ENCODE assay signal across 9 cellular contexts in the genomic region with DNA sequence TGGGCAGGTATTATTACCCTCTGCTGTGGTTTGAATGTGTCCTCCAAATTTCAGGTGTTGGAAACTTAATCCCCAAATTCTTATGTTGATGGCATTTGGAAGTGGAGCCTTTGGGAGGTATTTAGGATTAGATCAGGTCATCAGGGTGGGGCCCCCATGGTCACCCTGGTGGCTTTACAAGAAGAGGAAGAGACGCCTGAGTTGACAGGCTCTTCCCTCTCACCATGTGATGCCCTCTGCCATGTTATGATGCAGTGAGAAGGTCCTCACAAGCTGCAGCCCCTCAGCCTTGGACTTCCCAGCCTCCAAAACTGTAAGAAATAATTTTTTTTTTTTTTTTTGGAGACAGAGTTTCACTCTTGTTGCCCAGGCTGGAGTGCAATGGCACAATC. TPM values are rescaled to one million over a fixed set of nuclear protein-coding genes. Genes with fewer than 3 reads are reported as not detected.
DNase-seq lines count a peak whose midpoint lies in the region; ATAC-seq, FAIRE-seq and TF ChIP-seq lines count a peak whose summit lies in the region.
"Had no signal": no experiment of that assay in that cellular context is flagged by ENCODE, and none has a peak within 500 bp of the region (broad histone marks: within the 10 kb centered on the region; RNA-seq: fewer than 3 reads in every experiment).

No MANE protein-coding gene starts in this region.

- RAD21 ChIA-PET in GM12878 (lab: Charles Lee; ENCODE audit: unreplicated experiment): interaction anchor here (0.7 to 1.4 kb wide), 9 partner anchors 11 to 225 kb away, joined by 3 to 5 read pairs (median 4); a partner anchor contains a TSS

- intact Hi-C loops in MCF 10A (cut with micrococcal nuclease) (no loop called here), breast epithelium (cut with DNase I; ENCODE audit: low total_unique reads) (no loop called here), GM12878 (cut with micrococcal nuclease; ENCODE audit: unreplicated experiment) (loop anchor here (10.0 kb wide), 1 partner anchor 311 kb away; a partner anchor contains a TSS)

- DNase-seq in MCF 10A (ENCODE audit: unreplicated experiment) (no peak), breast epithelium (ENCODE audit: low spot score in 2 of 2) (no peak), GM12878 (ENCODE audit: low read depth, low spot score) (no peak), type B pancreatic cell (ENCODE audit: extremely low spot score, unreplicated experiment) (no peak), ecto neural progenitor cell (ENCODE audit: low spot score) (no peak), NCI-H1417 (lab: John Stamatoyannopoulos, UW) (no peak)
- DNase-seq: NCI-H187 treated with DMSO at 0.1 percent for 48 hours had no signal

- H2AFZ ChIP-seq in GM12878 (ENCODE audit: control insufficient read depth, low read depth, low read length): peak overlapping the region; percentile 73

- H3K36me3 ChIP-seq in breast epithelium (no peaks in the 10 kb centered on the region), GM12878 (ENCODE audit: control insufficient read depth in 2 of 2, insufficient read depth in 2 of 2, low read length in 1 of 2) (no peaks in the 10 kb centered on the region), mesodermal cell (ENCODE audit: control insufficient read depth, insufficient read depth, low read length) (no peaks in the 10 kb centered on the region)

- peak overlapping the region in 1 of 2 donors; percentile 48 for H3K27ac ChIP-seq in breast epithelium
- peak overlapping the region; percentile 76 for H3K27ac ChIP-seq in GM12878 (ENCODE audit: control insufficient read depth, insufficient read depth)
- H3K27ac ChIP-seq in mesodermal cell (ENCODE audit: low read depth, low read length, severe bottlenecking): peak overlapping the region; percentile 64

- H3K27ac Mint-ChIP-seq in MCF 10A (ENCODE audit: low read depth, unreplicated experiment) (peak overlapping the region; percentile 90), type B pancreatic cell (peak overlapping the region; percentile 28)

- no peaks in the 10 kb centered on the region for H3K79me2 ChIP-seq in GM12878 (ENCODE audit: control insufficient read depth, insufficient read depth, low read length)

- no peak for TF ChIP-seq CTCF in MCF 10A (IDR thresholded peaks at IDR 0.05; ENCODE audit: unreplicated experiment)
- no peak for TF ChIP-seq CTCF in breast epithelium (IDR thresholded peaks at IDR 0.05)
- TF ChIP-seq CTCF in GM12878 (IDR thresholded peaks at IDR 0.05 in 2 of 3, conservative IDR thresholded peaks at IDR 0.05 in 1 of 3; ENCODE audit: control insufficient read depth in 2 of 3, extremely low read depth in 1 of 3, insufficient read depth in 1 of 3, low read depth in 3 of 3, low read length in 3 of 3): no peak
- no peak for TF ChIP-seq CTCF in type B pancreatic cell (conservative IDR thresholded peaks at IDR 0.05)

- peak; percentile 52 for ATAC-seq in GM12878
- no peak for ATAC-seq in HG03432 (IDR thresholded peaks at IDR 0.05; ENCODE audit: unreplicated experiment)

- peak overlapping the region; percentile 82 for H3K4me2 ChIP-seq in GM12878 (ENCODE audit: control insufficient read depth, insufficient read depth)

- WGBS in GM12878 (ENCODE audit: insufficient coverage, insufficient replicate concordance, low lambda C conversion rate, missing lambda C conversion rate): 38% methylated on average over 1 of the region's 1 CpG
- WGBS in mesodermal cell (ENCODE audit: insufficient coverage in 2 of 2), 2 experiments: no CpG with 5 or more reads among the region's 1 CpG

- SMC1A ChIA-PET in GM12878 (lab: Charles Lee; ENCODE audit: uncharacterized antibody, unreplicated experiment): interaction anchor here (0.8 to 2.5 kb wide), 9 partner anchors 11 to 346 kb away, joined by 3 to 18 read pairs (median 5); no protein-coding TSS in a partner anchor

- TF ChIP-seq POLR2A in breast epithelium (IDR thresholded peaks at IDR 0.05) (no peak), GM12878 (IDR thresholded peaks at IDR 0.05; ENCODE audit: low read depth, low read length) (no peak)

- CTCF ChIA-PET in MCF 10A (lab: Yijun Ruan, JAX): interaction anchor here (0.8 to 1.0 kb wide), 3 partner anchors 27 to 98 kb away, joined by 3 to 4 read pairs (median 3); a partner anchor contains a TSS
- CTCF ChIA-PET in GM12878 (lab: Yijun Ruan, JAX): interaction anchor here (0.6 to 1.8 kb wide), 5 partner anchors 25 to 345 kb away, joined by 3 to 6 read pairs (median 5); no protein-coding TSS in a partner anchor

- H3K4me1 ChIP-seq in breast epithelium (no peaks in the 10 kb centered on the region), GM12878 (ENCODE audit: control insufficient read depth, insufficient read depth, low read length) (peaks cover 44% of the 10 kb centered on the region), mesodermal cell (ENCODE audit: control insufficient read depth, insufficient read depth, low read length, poor library complexity, severe bottlenecking) (no peaks in the 10 kb centered on the region)

- in situ Hi-C loops in GM12878 (cut with MboI): loop anchor here (5.0 kb wide), 2 partner anchors 114 to 224 kb away; a partner anchor contains a TSS

- H3K9ac ChIP-seq in GM12878 (ENCODE audit: control insufficient read depth, insufficient read depth, low read length): peak overlapping the region; percentile 41; the same call in 1 of the 2 replicates

- H3K4me1 Mint-ChIP-seq in MCF 10A (ENCODE audit: insufficient read depth, unreplicated experiment) (peaks cover 15% of the 10 kb centered on the region), type B pancreatic cell (ENCODE audit: unreplicated experiment) (peaks cover 15% of the 10 kb centered on the region)

- TF ChIP-seq RAD21 in GM12878 (IDR thresholded peaks at IDR 0.05; ENCODE audit: insufficient read depth, low read depth, low read length): no peak

- no peaks in the 10 kb centered on the region for H3K27me3 ChIP-seq in breast epithelium
- no peaks in the 10 kb centered on the region for H3K27me3 ChIP-seq in GM12878 (replicated peaks in 1 of 2; ENCODE audit: control insufficient read depth in 2 of 2, insufficient read depth in 2 of 2, low read length in 1 of 2)

- BruUV-seq in MCF 10A (replicated peaks; lab: Mats Ljungman, UMichigan) (TSS peak; percentile 85), GM12878 (replicated peaks; lab: Mats Ljungman, UMichigan) (no TSS peak)

- H3K4me3 ChIP-seq in breast epithelium (no peak overlapping the region), GM12878 (peak overlapping the region; percentile 22; the same call in 1 of the 2 replicates), mesodermal cell (ENCODE audit: extremely low read depth, insufficient read depth, low read length, poor library complexity, severe bottlenecking) (no peak overlapping the region)

- H3K9me3 Mint-ChIP-seq in MCF 10A (ENCODE audit: unreplicated experiment): no peaks in the 10 kb centered on the region
- H3K9me3 Mint-ChIP-seq in type B pancreatic cell: no peaks in the 10 kb centered on the region

- H3K36me3 Mint-ChIP-seq in MCF 10A (ENCODE audit: insufficient read depth, unreplicated experiment): peaks cover 6% of the 10 kb centered on the region
- H3K36me3 Mint-ChIP-seq in type B pancreatic cell: no peaks in the 10 kb centered on the region

- H3K27me3 Mint-ChIP-seq in MCF 10A (ENCODE audit: insufficient read depth, unreplicated experiment): no peaks in the 10 kb centered on the region
- no peaks in the 10 kb centered on the region for H3K27me3 Mint-ChIP-seq in type B pancreatic cell

- 0 out of 4 replicates have a peak, but pooled peaks of 1 of the 2 experiments have one; percentile 4 for TF ChIP-seq EP300 in GM12878 (IDR thresholded peaks at IDR 0.05; ENCODE audit: borderline replicate concordance in 1 of 2, control insufficient read depth in 1 of 2, low read depth in 2 of 2, low read length in 2 of 2)

- H4K20me1 ChIP-seq in GM12878 (ENCODE audit: control insufficient read depth, insufficient read depth): no peaks in the 10 kb centered on the region

- POLR2A ChIA-PET in MCF 10A (lab: Yijun Ruan, JAX) (interaction anchor here (0.6 to 1.6 kb wide), 7 partner anchors 12 to 914 kb away, joined by 3 to 11 read pairs (median 4); a partner anchor contains a TSS), GM12878 (lab: Charles Lee) (interaction anchor here (0.6 to 2.9 kb wide), 8 partner anchors 12 to 346 kb away, joined by 3 to 17 read pairs (median 6); no protein-coding TSS in a partner anchor)

- no peak for FAIRE-seq in GM12878 (lab: Jason Lieb, UNC)

- no peak overlapping the region for H3K4me3 Mint-ChIP-seq in MCF 10A (ENCODE audit: unreplicated experiment)
- H3K4me3 Mint-ChIP-seq in type B pancreatic cell: no peak overlapping the region

- H3K9me3 ChIP-seq in breast epithelium (no peaks in the 10 kb centered on the region), GM12878 (replicated peaks; ENCODE audit: control insufficient read depth, insufficient read depth, low read length) (no peaks in the 10 kb centered on the region; the same call in 2 of the 3 replicates), mesodermal cell (ENCODE audit: control insufficient read depth, low read length) (no peaks in the 10 kb centered on the region)

RNA-seq across cellular contexts. Expression of a gene that starts 8.8 kb away (rescaled TPM):
- 1.5 and 1.7 TPM in 2 replicates for total RNA-seq in MCF 10A (2022)
- total RNA-seq in breast epithelium: 10 to 100 TPM; 22.0 to 52.0 (median 25.6) TPM
- total RNA-seq in GM12878 (2013; cell fraction: nucleolus; rRNA removed): 101 and 106 TPM in 2 replicates
- total RNA-seq in GM12878 (2014; rRNA removed): 70.0 and 74.0 TPM in 2 replicates
- 30.6 and 32.5 TPM in 2 replicates for total RNA-seq in GM12878 (2014; rRNA removed; fragmentation: Illumina TruSeq; extraction: Trizol)
- total RNA-seq in GM12878 (2021): 50.5 and 58.7 TPM in 2 replicates
- polyA plus RNA-seq in GM12878 (2011; ENCODE audit: low read depth): 36.2 TPM
- polyA plus RNA-seq in GM12878 (2011; rRNA removed): 65.4 and 114 TPM in 2 replicates
- 127 and 129 TPM in 2 replicates for polyA plus RNA-seq in GM12878 (2011; cell fraction: cytosol; rRNA removed)
- polyA plus RNA-seq in GM12878 (2011; cell fraction: nucleus; rRNA removed): 250 and 265 TPM in 2 replicates
- polyA plus RNA-seq in GM12878 (2012): 69.2 and 76.2 TPM in 2 replicates
- 28.7 and 33.4 TPM in 2 replicates for polyA plus RNA-seq in GM12878 (2014; fragmentation: Illumina TruSeq; extraction: Trizol)
- polyA plus RNA-seq in GM12878 (2014; fragmentation: Nextera tagmentation; extraction: Ambion mirVana): 10 to 100 TPM in 1 of 2 experiments, 1 to 10 TPM in 1; 9.1 to 12.9 TPM
- polyA plus RNA-seq in GM12878 (2014; rRNA removed): 59.5 and 59.7 TPM in 2 replicates
- 10 to 100 TPM; 37.7 to 38.9 TPM for polyA plus RNA-seq in GM12878 (2016; fragmentation: Nextera tagmentation; extraction: Ambion mirVana)
- polyA minus RNA-seq in GM12878 (2011; rRNA and poly(A)+ RNA removed): 85.6 and 142 TPM in 2 replicates
- polyA minus RNA-seq in GM12878 (2011; cell fraction: cytosol; rRNA and poly(A)+ RNA removed): 43.2 and 45.7 TPM in 2 replicates
- polyA minus RNA-seq in GM12878 (2011; cell fraction: nucleus; rRNA and poly(A)+ RNA removed): 68.4 and 93.7 TPM in 2 replicates
- polyA plus RNA-seq in mesodermal cell (2013, experiment 1 of 2): 4.0 TPM
- 3.0 TPM for polyA plus RNA-seq in mesodermal cell (2013, experiment 2 of 2)
- 0.98 and 3.1 TPM in 2 replicates for total RNA-seq in type B pancreatic cell (ENCODE audit: low replicate concordance)

RNA-seq across cellular contexts. Expression of a gene that starts 33.0 kb away (rescaled TPM):
- 48.6 and 51.1 TPM in 2 replicates for total RNA-seq in MCF 10A (2022)
- total RNA-seq in breast epithelium: 10 to 100 TPM; 36.1 to 43.5 (median 37.9) TPM
- total RNA-seq in GM12878 (2013; cell fraction: nucleolus; rRNA removed): 12.7 and 14.1 TPM in 2 replicates
- 63.2 and 77.0 TPM in 2 replicates for total RNA-seq in GM12878 (2014; rRNA removed)
- total RNA-seq in GM12878 (2014; rRNA removed; fragmentation: Illumina TruSeq; extraction: Trizol): 50.9 and 55.6 TPM in 2 replicates
- 47.2 and 50.3 TPM in 2 replicates for total RNA-seq in GM12878 (2021)
- polyA plus RNA-seq in GM12878 (2011; ENCODE audit: low read depth): 21.4 TPM
- polyA plus RNA-seq in GM12878 (2011; rRNA removed): 59.6 and 60.5 TPM in 2 replicates
- polyA plus RNA-seq in GM12878 (2011; cell fraction: cytosol; rRNA removed): 53.4 and 54.1 TPM in 2 replicates
- polyA plus RNA-seq in GM12878 (2011; cell fraction: nucleus; rRNA removed): 29.7 and 30.1 TPM in 2 replicates
- polyA plus RNA-seq in GM12878 (2012): 28.2 and 29.3 TPM in 2 replicates
- polyA plus RNA-seq in GM12878 (2014; fragmentation: Illumina TruSeq; extraction: Trizol): 61.7 and 69.5 TPM in 2 replicates
- polyA plus RNA-seq in GM12878 (2014; fragmentation: Nextera tagmentation; extraction: Ambion mirVana): 10 to 100 TPM; 14.5 to 15.3 TPM
- polyA plus RNA-seq in GM12878 (2014; rRNA removed): 57.1 and 65.0 TPM in 2 replicates
- polyA plus RNA-seq in GM12878 (2016; fragmentation: Nextera tagmentation; extraction: Ambion mirVana): 10 to 100 TPM; 10.2 to 13.1 TPM
- 50.2 and 66.9 TPM in 2 replicates for polyA minus RNA-seq in GM12878 (2011; rRNA and poly(A)+ RNA removed)
- polyA minus RNA-seq in GM12878 (2011; cell fraction: cytosol; rRNA and poly(A)+ RNA removed): 22.6 and 23.4 TPM in 2 replicates
- 8.1 and 19.5 TPM in 2 replicates for polyA minus RNA-seq in GM12878 (2011; cell fraction: nucleus; rRNA and poly(A)+ RNA removed)
- polyA plus RNA-seq in mesodermal cell (2013, experiment 1 of 2): 45.0 TPM
- 41.7 TPM for polyA plus RNA-seq in mesodermal cell (2013, experiment 2 of 2)
- 53.9 and 54.9 TPM in 2 replicates for total RNA-seq in type B pancreatic cell (ENCODE audit: low replicate concordance)

RNA-seq across cellular contexts. Expression of a gene that starts 50.8 kb away (rescaled TPM):
- total RNA-seq in MCF 10A (2022) (22.3 and 25.7 TPM in 2 replicates), breast epithelium (10 to 100 TPM; 35.8 to 42.3 (median 39.0) TPM), GM12878 (2014; rRNA removed) (105 and 106 TPM in 2 replicates), GM12878 (2014; rRNA removed; fragmentation: Illumina TruSeq; extraction: Trizol) (81.7 and 86.8 TPM in 2 replicates), GM12878 (2021) (62.2 and 62.7 TPM in 2 replicates), type B pancreatic cell (ENCODE audit: low replicate concordance) (28.0 and 44.6 TPM in 2 replicates)
- total RNA-seq in GM12878 (2013; cell fraction: nucleolus; rRNA removed): 12.5 and 15.6 TPM in 2 replicates
- polyA plus RNA-seq in GM12878 (2011; ENCODE audit: low read depth): 54.3 TPM
- polyA plus RNA-seq in GM12878 (2011; rRNA removed) (121 and 145 TPM in 2 replicates), GM12878 (2014; fragmentation: Illumina TruSeq; extraction: Trizol) (88.1 and 113 TPM in 2 replicates), GM12878 (2014; fragmentation: Nextera tagmentation; extraction: Ambion mirVana) (100 to 1,000 TPM; 171 to 174 TPM), GM12878 (2014; rRNA removed) (138 and 171 TPM in 2 replicates), GM12878 (2016; fragmentation: Nextera tagmentation; extraction: Ambion mirVana) (100 to 1,000 TPM; 166 TPM)
- 61.4 and 157 TPM in 2 replicates for polyA plus RNA-seq in GM12878 (2011; cell fraction: cytosol; rRNA removed)
- 70.2 and 81.2 TPM in 2 replicates for polyA plus RNA-seq in GM12878 (2011; cell fraction: nucleus; rRNA removed)
- polyA plus RNA-seq in GM12878 (2012): 54.9 and 55.1 TPM in 2 replicates
- polyA minus RNA-seq in GM12878 (2011; rRNA and poly(A)+ RNA removed): 30.8 and 33.0 TPM in 2 replicates
- 13.1 and 19.9 TPM in 2 replicates for polyA minus RNA-seq in GM12878 (2011; cell fraction: cytosol; rRNA and poly(A)+ RNA removed)
- 13.8 and 19.0 TPM in 2 replicates for polyA minus RNA-seq in GM12878 (2011; cell fraction: nucleus; rRNA and poly(A)+ RNA removed)
- polyA plus RNA-seq in mesodermal cell (2013, experiment 1 of 2): 35.0 TPM
- polyA plus RNA-seq in mesodermal cell (2013, experiment 2 of 2): 34.3 TPM
